ENCODE assay signal across 8 cellular contexts in genomic region chr16:67029249-67030096, GRCh38. TPM values are rescaled to one million over a fixed set of nuclear protein-coding genes. Genes with fewer than 3 reads are reported as not detected.
DNase-seq lines count a peak whose midpoint lies in the region; ATAC-seq and TF ChIP-seq lines count a peak whose summit lies in the region.

No MANE protein-coding gene starts in this region.

- peaks cover 23% of the 10 kb centered on the region for H3K4me1 Mint-ChIP-seq in Caco-2 (ENCODE audit: low read depth, unreplicated experiment)

- no peaks in the 10 kb centered on the region for H3K9me3 Mint-ChIP-seq in Caco-2 (ENCODE audit: unreplicated experiment)

- no peaks in the 10 kb centered on the region for H3K9me3 ChIP-seq in Caco-2
- no peaks in the 10 kb centered on the region for H3K9me3 ChIP-seq in HUES6 (ENCODE audit: control insufficient read depth, insufficient read depth, low read depth, low read length)

- H3K27me3 ChIP-seq in Caco-2 (replicated peaks; ENCODE audit: control insufficient read depth, insufficient read depth, low read length) = no peaks in the 10 kb centered on the region
- no peaks in the 10 kb centered on the region for H3K27me3 ChIP-seq in HUES6 (ENCODE audit: control insufficient read depth, insufficient read depth, low read length)
- H3K27me3 ChIP-seq in kidney epithelial cell (ENCODE audit: control insufficient read depth, insufficient read depth, low read length) = no peaks in the 10 kb centered on the region

- H3K9ac ChIP-seq in HUES6 (ENCODE audit: low read length) = peak overlapping the region; percentile 94

- DNase-seq in Caco-2 (peak in 1 of 2 experiments; percentile 58), kidney epithelial cell (ENCODE audit: low read depth) (no peak), NCI-H1930 (lab: John Stamatoyannopoulos, UW) (no peak)
- peak; percentile 35 to 47 (median 41) for DNase-seq in activated CD4-positive, CD25-positive, alpha-beta regulatory T cell (lab: John Stamatoyannopoulos, UW)
- peak; percentile 61 for DNase-seq in central memory CD4-positive, alpha-beta T cell
- peak; percentile 78 for DNase-seq in stimulated activated CD4-positive, alpha-beta T cell treated with anti-CD3 and anti-CD28 coated beads, Interleukin-15, amount 100 ng/mL, for 24 hours

- CTCF ChIA-PET in Caco-2 (lab: Charles Lee) = interaction anchor here (0.9 to 3.5 kb wide), 3 partner anchors 11 to 126 kb away, joined by 4 to 19 read pairs (median 8); no protein-coding TSS in a partner anchor

- no peaks in the 10 kb centered on the region for H3K27me3 Mint-ChIP-seq in Caco-2 (ENCODE audit: insufficient read depth, unreplicated experiment)

- intact Hi-C loops in Caco-2 (cut with micrococcal nuclease; ENCODE audit: unreplicated experiment) = no loop called here

- peak overlapping the region; percentile 80 for H3K4me3 Mint-ChIP-seq in Caco-2 (ENCODE audit: unreplicated experiment)

- peak; percentile 45 for ATAC-seq in GM21360 (IDR thresholded peaks at IDR 0.05; ENCODE audit: unreplicated experiment)

- peaks cover 23% of the 10 kb centered on the region for H3K4me1 ChIP-seq in Caco-2
- H3K4me1 ChIP-seq in HUES6 (ENCODE audit: control insufficient read depth, insufficient read depth, low read length) = peaks cover 11% of the 10 kb centered on the region

- peak overlapping the region; percentile 88; the same call in 1 of the 2 replicates for H3K27ac ChIP-seq in HUES6 (ENCODE audit: low read depth, low read length)

- peaks cover 28% of the 10 kb centered on the region for H3K36me3 Mint-ChIP-seq in Caco-2 (ENCODE audit: insufficient read depth, unreplicated experiment)

- BruUV-seq in Caco-2 (replicated peaks; lab: Mats Ljungman, UMichigan) = no TSS peak

- H3K27ac Mint-ChIP-seq in Caco-2 (ENCODE audit: unreplicated experiment) = peak overlapping the region; percentile 90

- TF ChIP-seq CTCF in Caco-2 (IDR thresholded peaks at IDR 0.05; ENCODE audit: insufficient read depth in 1 of 2, low read depth in 1 of 2, low read length in 1 of 2, severe bottlenecking in 1 of 2, unreplicated experiment in 1 of 2) (no peak), kidney epithelial cell (IDR thresholded peaks at IDR 0.05; ENCODE audit: insufficient read depth, low read length, poor library complexity, severe bottlenecking) (no peak)

- H3K36me3 ChIP-seq in Caco-2 (ENCODE audit: control insufficient read depth, insufficient read depth, low read length) (no peaks in the 10 kb centered on the region), HUES6 (ENCODE audit: control insufficient read depth, insufficient read depth, low read length) (peaks cover 15% of the 10 kb centered on the region), kidney epithelial cell (ENCODE audit: control insufficient read depth, insufficient read depth, low read length) (no peaks in the 10 kb centered on the region)

- H3K4me3 ChIP-seq in Caco-2 (ENCODE audit: low read depth, low read length) (peak overlapping the region; percentile 91), HUES6 (ENCODE audit: low read depth, low read length) (peak overlapping the region; percentile 90), kidney epithelial cell (ENCODE audit: low read depth, low read length) (peak overlapping the region; percentile 70)

- POLR2A ChIA-PET in Caco-2 (lab: Charles Lee) = interaction anchor here (3.0 kb wide), 1 partner anchor 11 kb away, joined by 30 read pairs; no protein-coding TSS in a partner anchor

RNA-seq across cellular contexts. Expression of gene CBFB, which starts 0.5 kb away (rescaled TPM):
- 102 and 108 TPM in 2 replicates for total RNA-seq in Caco-2 (2022)
- total RNA-seq in kidney epithelial cell = 57.4 and 64.5 TPM in 2 replicates

RNA-seq across cellular contexts. Expression of gene CES4A, which starts 41.1 kb away (rescaled TPM):
- total RNA-seq in Caco-2 (2022) = not detected in 2 replicates
- 1.3 and 2.3 TPM in 2 replicates for total RNA-seq in kidney epithelial cell

Comparison
In these comparisons a context has a peak if more than half of its experiments do, and no peak if none do; other contexts are left out.
1. DNase-seq: peak in activated CD4-positive, CD25-positive, alpha-beta regulatory T cell (4 of 4), central memory CD4-positive, alpha-beta T cell (single experiment) and stimulated activated CD4-positive, alpha-beta T cell treated with anti-CD3 and anti-CD28 coated beads, Interleukin-15, amount 100 ng/mL, for 24 hours (single experiment); none in kidney epithelial cell (single experiment) and NCI-H1930 (0 of 2).
2. Peak in every context shown above with its lines, with median percentiles within 50 percentile points of each other: H3K4me3 ChIP-seq.